ENCODE assay signal across 12 cellular contexts in the genomic region with DNA sequence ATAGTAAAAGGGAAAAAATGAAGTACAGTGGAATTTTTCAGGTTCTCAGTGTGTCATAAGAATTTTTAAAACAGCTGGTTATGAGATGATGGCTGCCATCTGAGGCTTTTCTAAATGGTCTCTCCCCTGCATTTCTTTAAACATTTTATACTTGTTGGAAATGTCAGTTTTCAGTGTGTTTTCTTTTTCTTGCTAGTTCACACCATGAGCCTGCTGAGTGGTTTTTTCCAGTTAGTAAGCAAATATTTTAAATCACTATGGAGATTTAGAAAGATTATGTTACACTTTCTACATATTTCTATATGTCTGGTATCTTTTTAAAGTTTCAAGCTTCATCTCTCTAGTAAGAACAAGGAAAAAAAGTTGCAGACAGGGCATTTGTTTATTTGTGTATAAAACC. TPM values are rescaled to one million over a fixed set of nuclear protein-coding genes. Genes with fewer than 3 reads are reported as not detected.
DNase-seq lines count a peak whose midpoint lies in the region; ATAC-seq and TF ChIP-seq lines count a peak whose summit lies in the region.
"Had no signal": no experiment of that assay in that cellular context is flagged by ENCODE, and none has a peak within 500 bp of the region (broad histone marks: within the 10 kb centered on the region; RNA-seq: fewer than 3 reads in every experiment).

No MANE protein-coding gene starts in this region.

- no peaks in the 10 kb centered on the region for H3K27me3 ChIP-seq in mammary epithelial cell (ENCODE audit: insufficient read depth, low read length)
- no peaks in the 10 kb centered on the region for H3K27me3 ChIP-seq in breast epithelium
- no peaks in the 10 kb centered on the region for H3K27me3 ChIP-seq in hepatocyte
- H3K27me3 ChIP-seq: Peyer's patch had no signal

- no peak for ATAC-seq in activated CD8-positive, alpha-beta T cell treated with anti-CD3 and anti-CD28 coated beads, Interleukin-2, amount 10 ng/mL, durations not matched to agents 7 days and 5 days
- ATAC-seq in GM18517 (IDR thresholded peaks at IDR 0.05; ENCODE audit: unreplicated experiment) (no peak), GM19035 (IDR thresholded peaks at IDR 0.05; ENCODE audit: unreplicated experiment) (no peak)

- intact Hi-C loops in mammary epithelial cell (cut with micrococcal nuclease) (no loop called here), breast epithelium (cut with DNase I; ENCODE audit: low total_unique reads) (no loop called here)

- BruUV-seq in mammary epithelial cell (replicated peaks; lab: Mats Ljungman, UMichigan): no TSS peak

- peak overlapping the region; percentile 44 for H3K4me3 Mint-ChIP-seq in activated CD8-positive, alpha-beta T cell treated with anti-CD3 and anti-CD28 coated beads, Interleukin-2, amount 10 ng/mL, durations not matched to agents 7 days and 5 days

- H3K4me1 ChIP-seq in mammary epithelial cell (ENCODE audit: insufficient read depth, low read length) (peaks cover 14% of the 10 kb centered on the region), breast epithelium (peaks cover 0 to 5% of the 10 kb centered on the region in 2 donors), hepatocyte (ENCODE audit: insufficient read depth) (peaks cover 43% of the 10 kb centered on the region)

- peaks cover 100% of the 10 kb centered on the region for H3K79me2 ChIP-seq in mammary epithelial cell (ENCODE audit: insufficient read depth, low read length)
- H3K79me2 ChIP-seq in hepatocyte: peaks cover 99% of the 10 kb centered on the region

- H3K36me3 ChIP-seq in mammary epithelial cell (ENCODE audit: insufficient read depth, low read length): peaks cover 15% of the 10 kb centered on the region
- H3K36me3 ChIP-seq in breast epithelium: peaks cover 4% of the 10 kb centered on the region
- H3K36me3 ChIP-seq in hepatocyte (replicated peaks; ENCODE audit: insufficient read depth, low read depth): no peaks in the 10 kb centered on the region

- dilution Hi-C loops in mammary epithelial cell (cut with HindIII; ENCODE audit: low sequenced_read_pairs): loop anchor here (5.0 kb wide), 1 partner anchor 76 kb away; no protein-coding TSS in a partner anchor

- DNase-seq in mammary epithelial cell (no peak), breast epithelium (ENCODE audit: low spot score in 2 of 2) (no peak), hepatocyte (ENCODE audit: low spot score) (no peak), stromal cell of bone marrow (ENCODE audit: low read depth) (peak; percentile 7), EL (no peak)
- no peak for DNase-seq in activated CD8-positive, alpha-beta T cell treated with anti-CD3 and anti-CD28 coated beads, Interleukin-2, amount 10 ng/mL, durations not matched to agents 7 days and 5 days
- DNase-seq: AML-193, foreskin fibroblast, Peyer's patch, T-helper 9 cell had no signal

- no peaks in the 10 kb centered on the region for H3K9me3 ChIP-seq in mammary epithelial cell (replicated peaks; ENCODE audit: insufficient read depth, low read length)
- H3K9me3 ChIP-seq in breast epithelium: no peaks in the 10 kb centered on the region
- H3K9me3 ChIP-seq in hepatocyte (ENCODE audit: low read depth): no peaks in the 10 kb centered on the region
- H3K9me3 ChIP-seq: Peyer's patch had no signal

- no peaks in the 10 kb centered on the region for H3K9me3 Mint-ChIP-seq in activated CD8-positive, alpha-beta T cell treated with anti-CD3 and anti-CD28 coated beads, Interleukin-2, amount 10 ng/mL, durations not matched to agents 7 days and 5 days (ENCODE audit: insufficient read depth)

- no peaks in the 10 kb centered on the region for H3K9me2 ChIP-seq in hepatocyte (replicated peaks; ENCODE audit: insufficient read depth)

- H3K27ac Mint-ChIP-seq in activated CD8-positive, alpha-beta T cell treated with anti-CD3 and anti-CD28 coated beads, Interleukin-2, amount 10 ng/mL, durations not matched to agents 7 days and 5 days: no peak overlapping the region

- peaks cover 76% of the 10 kb centered on the region for H3K4me1 Mint-ChIP-seq in activated CD8-positive, alpha-beta T cell treated with anti-CD3 and anti-CD28 coated beads, Interleukin-2, amount 10 ng/mL, durations not matched to agents 7 days and 5 days (ENCODE audit: low read depth)

- in situ Hi-C loops in mammary epithelial cell (cut with MboI; ENCODE audit: low sequenced_read_pairs in 2 of 2): no loop called here

- no peaks in the 10 kb centered on the region for H3K27me3 Mint-ChIP-seq in activated CD8-positive, alpha-beta T cell treated with anti-CD3 and anti-CD28 coated beads, Interleukin-2, amount 10 ng/mL, durations not matched to agents 7 days and 5 days (ENCODE audit: low read depth)

- H3K9ac ChIP-seq in mammary epithelial cell (ENCODE audit: insufficient read depth, low read length): no peak overlapping the region

- CTCF ChIA-PET in mammary epithelial cell (lab: Charles Lee; ENCODE audit: low non-redundant PET): interaction anchor here (0.6 to 0.8 kb wide), 2 partner anchors 36 to 152 kb away, joined by 3 to 6 read pairs; no protein-coding TSS in a partner anchor
- CTCF ChIA-PET in activated CD8-positive, alpha-beta T cell treated with anti-CD3 and anti-CD28 coated beads, Interleukin-2, amount 10 ng/mL, durations not matched to agents 7 days and 5 days (lab: Charles Lee): interaction anchor here (0.8 to 6.6 kb wide), 9 partner anchors 10 to 418 kb away, joined by 3 to 31 read pairs (median 5); partner anchors contain the start of genes KCNC4 and RBM15

- H3K4me3 ChIP-seq in mammary epithelial cell (replicated peaks in 1 of 3; ENCODE audit: insufficient read depth in 1 of 3, low read depth in 2 of 3, low read length in 3 of 3): no peak overlapping the region
- no peak overlapping the region for H3K4me3 ChIP-seq in breast epithelium
- H3K4me3 ChIP-seq in hepatocyte: no peak overlapping the region
- H3K4me3 ChIP-seq: Peyer's patch had no signal

- H4K20me1 ChIP-seq in mammary epithelial cell (ENCODE audit: insufficient read depth, low read length) (peaks cover 8% of the 10 kb centered on the region), hepatocyte (ENCODE audit: insufficient read depth, poor library complexity, severe bottlenecking) (peaks cover 41% of the 10 kb centered on the region)

- H3K4me2 ChIP-seq in mammary epithelial cell (ENCODE audit: insufficient read depth, low read depth, low read length) (no peak overlapping the region), hepatocyte (peak overlapping the region; percentile 39)

- POLR2A ChIA-PET in activated CD8-positive, alpha-beta T cell treated with anti-CD3 and anti-CD28 coated beads, Interleukin-2, amount 10 ng/mL, durations not matched to agents 7 days and 5 days (lab: Charles Lee): interaction anchor here (6.1 kb wide), 1 partner anchor 10 kb away, joined by 45 read pairs; the partner anchor contains the start of gene RBM15

- no peak for TF ChIP-seq CTCF in mammary epithelial cell (conservative IDR thresholded peaks at IDR 0.05 in 1 of 2, IDR thresholded peaks at IDR 0.05 in 1 of 2; ENCODE audit: extremely low read depth in 1 of 2, insufficient read depth in 1 of 2, low read depth in 1 of 2, low read length in 2 of 2)
- no peak for TF ChIP-seq CTCF in breast epithelium (IDR thresholded peaks at IDR 0.05)
- no peak for TF ChIP-seq CTCF in hepatocyte (IDR thresholded peaks at IDR 0.05; ENCODE audit: poor library complexity)

- no peak for TF ChIP-seq POLR2A in breast epithelium (IDR thresholded peaks at IDR 0.05)

- H2AFZ ChIP-seq in mammary epithelial cell (ENCODE audit: low read depth, low read length): no peak overlapping the region
- no peak overlapping the region for H2AFZ ChIP-seq in hepatocyte

- peaks cover 67% of the 10 kb centered on the region for H3K36me3 Mint-ChIP-seq in activated CD8-positive, alpha-beta T cell treated with anti-CD3 and anti-CD28 coated beads, Interleukin-2, amount 10 ng/mL, durations not matched to agents 7 days and 5 days (ENCODE audit: low read depth)

- H3K27ac ChIP-seq in mammary epithelial cell (ENCODE audit: insufficient read depth, low read depth, low read length): peak overlapping the region; percentile 18
- no peak overlapping the region for H3K27ac ChIP-seq in breast epithelium
- H3K27ac ChIP-seq in hepatocyte: peak overlapping the region; percentile 24
- H3K27ac ChIP-seq: Peyer's patch had no signal

RNA-seq across cellular contexts. Expression of gene RBM15, which starts 9.6 kb away (rescaled TPM):
- total RNA-seq in mammary epithelial cell: 10 to 100 TPM; 26.3 to 47.0 TPM
- polyA plus RNA-seq in mammary epithelial cell: 16.5 TPM
- polyA minus RNA-seq in mammary epithelial cell: 76.2 TPM
- 10 to 100 TPM; 33.4 to 47.1 (median 35.4) TPM for total RNA-seq in breast epithelium
- total RNA-seq in activated CD8-positive, alpha-beta T cell treated with anti-CD3 and anti-CD28 coated beads, Interleukin-2, amount 10 ng/mL, durations not matched to agents 7 days and 5 days: 10 to 100 TPM; 72.0 to 75.5 TPM
- total RNA-seq in hepatocyte: 31.3 and 36.8 TPM in 2 replicates
- 7.0 and 7.9 TPM in 2 replicates for polyA plus RNA-seq in hepatocyte

RNA-seq across cellular contexts. Expression of gene SLC16A4, which starts 42.1 kb away (rescaled TPM):
- total RNA-seq in mammary epithelial cell (100 to 1,000 TPM in 1 of 2 donors, 10 to 100 TPM in 1; 29.4 to 198 TPM), breast epithelium (10 to 100 TPM in 2 of 3 donors, under 1 TPM in 1; 0.96 to 31.5 (median 14.4) TPM), hepatocyte (16.2 and 16.4 TPM in 2 replicates)
- polyA plus RNA-seq in mammary epithelial cell (12.4 TPM), hepatocyte (8.3 and 10.7 TPM in 2 replicates)
- 21.8 TPM for polyA minus RNA-seq in mammary epithelial cell
- under 1 TPM; 0.23 to 0.26 TPM for total RNA-seq in activated CD8-positive, alpha-beta T cell treated with anti-CD3 and anti-CD28 coated beads, Interleukin-2, amount 10 ng/mL, durations not matched to agents 7 days and 5 days

RNA-seq across cellular contexts. Expression of gene LAMTOR5, which starts 58.7 kb away (rescaled TPM):
- total RNA-seq in mammary epithelial cell (100 to 1,000 TPM in 1 of 2 donors, 10 to 100 TPM in 1; 75.5 to 106 TPM), breast epithelium (100 to 1,000 TPM; 102 to 117 (median 109) TPM), hepatocyte (45.4 and 57.9 TPM in 2 replicates)
- polyA plus RNA-seq in mammary epithelial cell (319 TPM), hepatocyte (157 and 168 TPM in 2 replicates)
- 69.8 TPM for polyA minus RNA-seq in mammary epithelial cell
- 100 to 1,000 TPM; 123 TPM for total RNA-seq in activated CD8-positive, alpha-beta T cell treated with anti-CD3 and anti-CD28 coated beads, Interleukin-2, amount 10 ng/mL, durations not matched to agents 7 days and 5 days

Comparison
In these comparisons a context has a peak if more than half of its experiments do, and no peak if none do; other contexts are left out.
1. H3K27ac ChIP-seq: peak in mammary epithelial cell (single experiment) and hepatocyte (single experiment); none in breast epithelium (0 of 2).